29 cellular contexts compared by ENCODE assay signal in genomic region chr10:116877391-116877790, GRCh38. TPM values are rescaled to one million over a fixed set of nuclear protein-coding genes. Genes with fewer than 3 reads are reported as not detected.
"Had no signal": no experiment of that assay in that cellular context is flagged by ENCODE, and none has a peak within 500 bp of the region (broad histone marks: within the 10 kb centered on the region; RNA-seq: fewer than 3 reads in every experiment).

No MANE protein-coding gene starts in this region.

- H3K4me1 ChIP-seq: ascending aorta, body of pancreas had no signal

- DNase-seq: activated CD4-positive, alpha-beta memory T cell treated with anti-CD3 and anti-CD28 coated beads for 36 hours; activated CD4-positive, alpha-beta T cell treated with anti-CD3 and anti-CD28 coated beads, Interleukin-2, amount 10 ng/mL, durations not matched to agents 7 days and 5 days; activated CD4-positive, CD25-positive, alpha-beta regulatory T cell; activated CD8-positive, alpha-beta memory T cell treated with anti-CD3 and anti-CD28 coated beads for 24 hours; activated effector memory CD4-positive, alpha-beta T cell treated with anti-CD3 and anti-CD28 coated beads, Interleukin-2, amount 50 U/mL, for 16 hours; activated naive CD4-positive, alpha-beta T cell treated with Interleukin-2 at 50 U/mL for 16 hours; activated naive CD8-positive, alpha-beta T cell treated with anti-CD3 and anti-CD28 coated beads, Interleukin-2, amount 50 U/mL, for 24 hours; activated T-cell treated with anti-CD3 and anti-CD28 coated beads, Interleukin-2, amount 50 U/mL, for 4 hours; amniotic stem cell; body of pancreas; KG1; NCI-H1092 treated with DMSO at 0.1 percent for 48 hours; NCI-H1417 treated with DMSO at 0.1 percent for 48 hours; NCI-H1694; NCI-H2029; NCI-H2107; NCI-H226; NCI-H526; NCI-H774; NK-92 treated with Interleukin-12 subunit alpha and Interleukin-12 subunit beta, amount 100 ng/mL, for 24 hours; OCI-M1; SIG-M5; T-cell had no signal

- H3K4me1 Mint-ChIP-seq: activated CD4-positive, alpha-beta T cell treated with anti-CD3 and anti-CD28 coated beads, Interleukin-2, amount 10 ng/mL, durations not matched to agents 7 days and 5 days; activated naive CD8-positive, alpha-beta T cell treated with anti-CD3 and anti-CD28 coated beads, Interleukin-2, amount 50 U/mL, for 24 hours; central memory CD8-positive, alpha-beta T cell; T-cell had no signal

- H3K4me3 ChIP-seq: ascending aorta, body of pancreas had no signal

- H3K4me3 Mint-ChIP-seq: activated CD4-positive, alpha-beta memory T cell treated with anti-CD3 and anti-CD28 coated beads for 36 hours; activated CD4-positive, alpha-beta T cell treated with anti-CD3 and anti-CD28 coated beads, Interleukin-2, amount 10 ng/mL, durations not matched to agents 7 days and 5 days; activated naive CD8-positive, alpha-beta T cell treated with anti-CD3 and anti-CD28 coated beads, Interleukin-2, amount 50 U/mL, for 24 hours; activated T-cell treated with anti-CD3 and anti-CD28 coated beads, Interleukin-2, amount 50 U/mL, for 4 hours; central memory CD8-positive, alpha-beta T cell; T-cell had no signal

- H3K27ac Mint-ChIP-seq: activated CD4-positive, alpha-beta memory T cell treated with anti-CD3 and anti-CD28 coated beads for 36 hours; activated CD4-positive, alpha-beta T cell treated with anti-CD3 and anti-CD28 coated beads, Interleukin-2, amount 10 ng/mL, durations not matched to agents 7 days and 5 days; activated naive CD4-positive, alpha-beta T cell treated with anti-CD3 and anti-CD28 coated beads, Interleukin-2, amount 50 U/mL, for 72 hours; activated naive CD8-positive, alpha-beta T cell treated with anti-CD3 and anti-CD28 coated beads, Interleukin-2, amount 50 U/mL, for 24 hours; T-cell had no signal

- H3K9me3 Mint-ChIP-seq: activated CD4-positive, alpha-beta T cell treated with anti-CD3 and anti-CD28 coated beads, Interleukin-2, amount 10 ng/mL, durations not matched to agents 7 days and 5 days had no signal

- ATAC-seq: activated naive CD4-positive, alpha-beta T cell treated with anti-CD3 and anti-CD28 coated beads, Interleukin-2, amount 50 U/mL, for 72 hours; activated naive CD8-positive, alpha-beta T cell treated with anti-CD3 and anti-CD28 coated beads, Interleukin-2, amount 50 U/mL, for 24 hours; activated T-cell treated with anti-CD3 and anti-CD28 coated beads, Interleukin-2, amount 50 U/mL, for 4 hours; body of pancreas; T-cell had no signal

- H3K27ac ChIP-seq: ascending aorta, body of pancreas, VCaP had no signal

- H3K36me3 Mint-ChIP-seq: activated CD4-positive, alpha-beta memory T cell treated with anti-CD3 and anti-CD28 coated beads for 36 hours; activated naive CD4-positive, alpha-beta T cell treated with anti-CD3 and anti-CD28 coated beads, Interleukin-2, amount 50 U/mL, for 72 hours; T-cell had no signal

- H3K27me3 ChIP-seq: ascending aorta, body of pancreas had no signal

- H3K36me3 ChIP-seq: ascending aorta had no signal

- H3K9me3 ChIP-seq: ascending aorta, body of pancreas had no signal

RNA-seq across cellular contexts. Expression of gene ENO4, which starts 28.1 kb away (rescaled TPM):
- total RNA-seq: activated CD4-positive, alpha-beta memory T cell treated with anti-CD3 and anti-CD28 coated beads for 36 hours; activated CD4-positive, alpha-beta T cell treated with anti-CD3 and anti-CD28 coated beads, Interleukin-2, amount 10 ng/mL, durations not matched to agents 7 days and 5 days; activated naive CD4-positive, alpha-beta T cell treated with anti-CD3 and anti-CD28 coated beads, Interleukin-2, amount 50 U/mL, for 72 hours; activated T-cell treated with anti-CD3 and anti-CD28 coated beads, Interleukin-2, amount 50 U/mL, for 4 hours; ascending aorta; M059J; T-cell; T-helper 2 cell treated with Interferon-gamma antibody and Interleukin-4, amounts not matched to agents 100 ng/mL and 5 ng/mL, for 36 hours had no signal
